8 cellular contexts compared by ENCODE assay signal in the genomic region with DNA sequence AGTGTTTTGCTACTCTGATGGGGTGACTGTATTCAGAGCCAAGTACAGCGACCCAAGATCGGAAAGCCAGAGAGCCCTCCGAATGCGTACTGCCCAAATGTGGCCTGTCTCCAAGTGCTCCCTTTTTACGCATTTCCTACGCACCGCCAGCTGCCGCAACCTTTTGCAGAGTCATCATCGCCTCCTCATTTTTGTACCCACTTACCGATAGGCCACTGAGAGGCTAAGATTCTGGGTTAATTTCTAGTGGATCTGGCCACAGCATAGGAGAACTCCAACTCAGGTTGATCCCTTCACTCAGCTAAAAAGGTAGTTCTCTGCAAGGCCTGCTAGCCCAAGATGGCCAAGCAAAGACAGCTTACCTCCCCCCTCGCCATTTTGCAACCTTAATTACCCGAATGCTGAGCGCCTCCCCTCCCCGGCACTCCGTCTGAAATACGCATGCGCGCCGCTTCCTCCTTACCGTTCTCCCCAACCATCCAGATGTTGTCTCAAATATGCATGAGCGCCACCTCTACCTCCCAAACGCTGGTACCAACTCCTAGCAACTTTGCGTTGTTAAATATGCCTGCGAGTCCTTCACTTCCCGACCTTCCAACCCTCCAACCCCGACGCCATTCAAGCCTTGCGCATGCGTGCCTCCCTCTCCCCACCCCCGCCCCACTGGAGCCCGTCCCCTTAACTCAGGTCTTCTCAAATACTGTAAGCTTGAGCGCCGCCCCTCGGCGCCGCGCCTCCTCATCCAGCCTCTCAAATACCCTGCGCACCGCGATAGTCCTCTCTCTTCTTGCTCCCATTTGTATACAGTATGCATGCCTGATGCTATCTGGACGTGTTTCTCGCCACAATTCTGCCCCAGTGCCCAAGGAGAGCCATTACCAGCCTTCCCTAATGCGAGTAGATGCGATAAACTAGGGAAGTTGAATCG. TPM values are rescaled to one million over a fixed set of nuclear protein-coding genes. Genes with fewer than 3 reads are reported as not detected.
DNase-seq lines count a peak whose midpoint lies in the region; ATAC-seq, FAIRE-seq and TF ChIP-seq lines count a peak whose summit lies in the region.

No MANE protein-coding gene starts in this region.

- FAIRE-seq in kidney (lab: Jason Lieb, UNC), result no peak

- H3K27ac Mint-ChIP-seq in activated B cell treated with CpG ODN at 0.5 μM for 24 hours, result peak overlapping the region; percentile 97

- intact Hi-C loops in activated B cell treated with CpG ODN at 0.5 μM for 24 hours (cut with micrococcal nuclease), result loop anchor here (1.0 to 10.0 kb wide), 11 partner anchors 50 to 1719 kb away; partner anchors contain the start of genes CHIC1, HDAC8, RLIM and UPRT
- intact Hi-C loops in kidney (cut with DNase I), result no loop called here

- H3K36me3 ChIP-seq in kidney (ENCODE audit: control insufficient read depth in 1 of 2, insufficient read depth in 2 of 2, low read length in 2 of 2), result no peaks in the 10 kb centered on the region

- peaks cover 22% of the 10 kb centered on the region for H3K36me3 Mint-ChIP-seq in activated B cell treated with CpG ODN at 0.5 μM for 24 hours (ENCODE audit: low read depth)

- TF ChIP-seq CTCF in AG09309 (IDR thresholded peaks at IDR 0.05; ENCODE audit: control insufficient read depth, insufficient read depth, low read depth, low read length, missing control alignments) (peak; percentile 26), activated B cell treated with CpG ODN at 0.5 μM for 24 hours (IDR thresholded peaks at IDR 0.05) (no peak), kidney (IDR thresholded peaks at IDR 0.05; ENCODE audit: borderline replicate concordance, extremely low read depth, insufficient read depth) (peak; percentile 33)

- no peaks in the 10 kb centered on the region for H3K4me1 ChIP-seq in kidney (ENCODE audit: control insufficient read depth in 1 of 2, insufficient read depth in 1 of 2, low read depth in 1 of 2, low read length in 2 of 2)

- H3K9ac ChIP-seq in kidney (ENCODE audit: low read length in 2 of 2), result peak overlapping the region; percentile 90 to 97

- peak overlapping the region; percentile 98 for H3K4me3 Mint-ChIP-seq in activated B cell treated with CpG ODN at 0.5 μM for 24 hours

- H3K27me3 Mint-ChIP-seq in activated B cell treated with CpG ODN at 0.5 μM for 24 hours, result no peaks in the 10 kb centered on the region

- H3K27ac ChIP-seq in caudate nucleus (ENCODE audit: low read depth, low read length) (peak overlapping the region; percentile 93), kidney (ENCODE audit: low read depth in 2 of 2, low read length in 2 of 2) (peak overlapping the region; percentile 95 to 96)

- CTCF ChIA-PET in activated B cell treated with CpG ODN at 0.5 μM for 24 hours (lab: Charles Lee), result interaction anchor here (1.3 kb wide), 1 partner anchor 13 kb away, joined by 3 read pairs; no protein-coding TSS in a partner anchor

- H3K4me3 ChIP-seq in AG09309 (ENCODE audit: control insufficient read depth, low read depth, low read length) (peak overlapping the region; percentile 63), kidney (ENCODE audit: low read length in 2 of 2) (peak overlapping the region; percentile 95 to 97)

- no peaks in the 10 kb centered on the region for H3K9me3 Mint-ChIP-seq in activated B cell treated with CpG ODN at 0.5 μM for 24 hours

- POLR2A ChIA-PET in activated B cell treated with CpG ODN at 0.5 μM for 24 hours (lab: Charles Lee), result interaction anchor here (0.6 to 0.7 kb wide), 3 partner anchors 122 to 347 kb away, joined by 3 to 9 read pairs (median 3); no protein-coding TSS in a partner anchor

- DNase-seq in AG09309 (ENCODE audit: low read depth), result peak; percentile 58
- peak; percentile 99 for DNase-seq in NCI-H2227 treated with DMSO at 0.1 percent for 48 hours (lab: John Stamatoyannopoulos, UW)
- peak; percentile 57 for DNase-seq in activated B cell treated with CpG ODN at 0.5 μM for 24 hours
- peak; percentile 6 to 94 (median 77) for DNase-seq in caudate nucleus (lab: John Stamatoyannopoulos, UW)
- peak; percentile 94 for DNase-seq in kidney
- DNase-seq in stimulated activated CD4-positive, alpha-beta T cell treated with anti-CD3 and anti-CD28 coated beads, Interleukin-15, amount 100 ng/mL, for 1 hour (ENCODE audit: low read depth in 1 of 2, low spot score in 1 of 2), result peak; percentile 59 to 62

- H3K9me3 ChIP-seq in kidney (ENCODE audit: control insufficient read depth in 1 of 2, low read length in 2 of 2), result no peaks in the 10 kb centered on the region

- H3K4me1 Mint-ChIP-seq in activated B cell treated with CpG ODN at 0.5 μM for 24 hours, result peaks cover 13% of the 10 kb centered on the region

- ATAC-seq in GM18909 (IDR thresholded peaks at IDR 0.05; ENCODE audit: poor library complexity, unreplicated experiment), result peak; percentile 90
- peak; percentile 88 for ATAC-seq in HG03159 (IDR thresholded peaks at IDR 0.05; ENCODE audit: unreplicated experiment)
- ATAC-seq in activated B cell treated with CpG ODN at 0.5 μM for 24 hours (ENCODE audit: low read depth), result peak; percentile 87

RNA-seq across cellular contexts. Expression of gene ZCCHC13, which starts 11.8 kb away (rescaled TPM):
- total RNA-seq in activated B cell treated with CpG ODN at 0.5 μM for 24 hours, result not detected in 2 replicates
- total RNA-seq in kidney, result not detected
- polyA plus RNA-seq in kidney (ENCODE audit: insufficient read depth, low read depth, low replicate concordance), result not detected

Comparison
In these comparisons a context has a peak if more than half of its experiments do, and no peak if none do; other contexts are left out.
1. Peak in every context shown above with its lines: DNase-seq, ATAC-seq, H3K4me3 ChIP-seq and H3K27ac ChIP-seq.